In genomic region chr5:112002368-112002767, GRCh38 we compare ENCODE assay signal across 28 cellular contexts.
"Had no signal": no experiment of that assay in that cellular context is flagged by ENCODE, and none has a peak within 500 bp of the region (broad histone marks: within the 10 kb centered on the region; RNA-seq: fewer than 3 reads in every experiment).

No MANE protein-coding gene starts in this region.

- H3K27ac ChIP-seq: sigmoid colon, testis, uterus, VCaP had no signal

- ATAC-seq: activated CD4-positive, CD25-positive, alpha-beta regulatory T cell treated with anti-CD3 and anti-CD28 coated beads, Interleukin-2, amount 50 U/mL, for 24 hours; esophagus mucosa; left colon; stimulated activated naive B cell treated with anti-CD40 and anti-IgM and Interleukin-4, amounts not matched to agents 10 μg/mL and 1 μg/mL and 100 μg/mL, for 72 hours had no signal

- H3K36me3 Mint-ChIP-seq: activated naive CD4-positive, alpha-beta T cell treated with anti-CD3 and anti-CD28 coated beads, Interleukin-2, amount 50 U/mL, for 24 hours; naive B cell; stimulated activated naive B cell treated with anti-CD40 and anti-IgM and Interleukin-4, amounts not matched to agents 10 μg/mL and 1 μg/mL and 100 μg/mL, for 72 hours had no signal

- FAIRE-seq: islet of Langerhans had no signal

- H3K4me3 Mint-ChIP-seq: activated CD4-positive, alpha-beta memory T cell treated with anti-CD3 and anti-CD28 coated beads, Interleukin-2, amount 10 ng/mL, durations not matched to agents 7 days and 5 days; activated CD4-positive, alpha-beta T cell treated with anti-CD3 and anti-CD28 coated beads, Interleukin-2, amount 10 ng/mL, durations not matched to agents 24 days and 14 days; activated naive CD4-positive, alpha-beta T cell treated with anti-CD3 and anti-CD28 coated beads, Interleukin-2, amount 50 U/mL, for 24 hours; naive B cell; neural crest cell; stimulated activated naive B cell treated with anti-CD40 and anti-IgM and Interleukin-4, amounts not matched to agents 10 μg/mL and 1 μg/mL and 100 μg/mL, for 72 hours; T-helper 2 cell treated with Interferon-gamma antibody and Interleukin-4, amounts not matched to agents 5 μg/mL and 100 μg/mL, for 36 hours had no signal

- H3K27me3 Mint-ChIP-seq: activated CD4-positive, alpha-beta memory T cell treated with anti-CD3 and anti-CD28 coated beads, Interleukin-2, amount 10 ng/mL, durations not matched to agents 7 days and 5 days; activated CD4-positive, alpha-beta T cell treated with anti-CD3 and anti-CD28 coated beads, Interleukin-2, amount 10 ng/mL, durations not matched to agents 24 days and 14 days; naive B cell; progenitor cell of endocrine pancreas; stimulated activated naive B cell treated with anti-CD40 and anti-IgM and Interleukin-4, amounts not matched to agents 10 μg/mL and 1 μg/mL and 100 μg/mL, for 72 hours had no signal

- H3K9me3 ChIP-seq: sigmoid colon, testis, uterus had no signal

- H3K36me3 ChIP-seq: sigmoid colon, uterus had no signal

- H3K4me1 Mint-ChIP-seq: activated CD4-positive, alpha-beta memory T cell treated with anti-CD3 and anti-CD28 coated beads, Interleukin-2, amount 10 ng/mL, durations not matched to agents 7 days and 5 days; activated CD4-positive, alpha-beta T cell treated with anti-CD3 and anti-CD28 coated beads, Interleukin-2, amount 10 ng/mL, durations not matched to agents 24 days and 14 days; activated naive CD4-positive, alpha-beta T cell treated with anti-CD3 and anti-CD28 coated beads, Interleukin-2, amount 50 U/mL, for 24 hours; naive B cell; neural crest cell had no signal

- H3K4me3 ChIP-seq: sigmoid colon, testis, uterus had no signal

- H3K27me3 ChIP-seq: sigmoid colon, testis, uterus had no signal

- H3K27ac Mint-ChIP-seq: activated CD4-positive, alpha-beta memory T cell treated with anti-CD3 and anti-CD28 coated beads, Interleukin-2, amount 10 ng/mL, durations not matched to agents 7 days and 5 days; activated CD4-positive, alpha-beta T cell treated with anti-CD3 and anti-CD28 coated beads, Interleukin-2, amount 10 ng/mL, durations not matched to agents 24 days and 14 days; activated naive CD4-positive, alpha-beta T cell treated with anti-CD3 and anti-CD28 coated beads, Interleukin-2, amount 50 U/mL, for 24 hours; naive B cell; progenitor cell of endocrine pancreas; stimulated activated naive B cell treated with anti-CD40 and anti-IgM and Interleukin-4, amounts not matched to agents 10 μg/mL and 1 μg/mL and 100 μg/mL, for 72 hours; T-helper 2 cell treated with Interferon-gamma antibody and Interleukin-4, amounts not matched to agents 5 μg/mL and 100 μg/mL, for 36 hours had no signal

- DNase-seq: activated CD4-positive, alpha-beta memory T cell treated with anti-CD3 and anti-CD28 coated beads, Interleukin-2, amount 10 ng/mL, durations not matched to agents 7 days and 5 days; activated CD4-positive, alpha-beta T cell treated with anti-CD3 and anti-CD28 coated beads, Interleukin-2, amount 10 ng/mL, durations not matched to agents 24 days and 14 days; activated effector memory CD4-positive, alpha-beta T cell treated with anti-CD3 and anti-CD28 coated beads, Interleukin-2, amount 50 U/mL, for 16 hours; activated T-cell treated with anti-CD3 and anti-CD28 coated beads for 4 hours; aorta; central memory CD4-positive, alpha-beta T cell; effector memory CD4-positive, alpha-beta T cell; foreskin melanocyte; glutamatergic neuron; hypothalamus; left colon; naive B cell; retina; sigmoid colon; stimulated activated CD4-positive, alpha-beta T cell treated with anti-CD3 and anti-CD28 coated beads, Interleukin-2, amount 100 ng/mL, for 48 hours; stimulated activated CD8-positive, alpha-beta memory T cell treated with anti-CD3 and anti-CD28 coated beads, Interleukin-4, amount 100 ng/mL, for 48 hours; stimulated activated naive B cell treated with anti-CD40 and anti-IgM and Interleukin-4, amounts not matched to agents 10 μg/mL and 1 μg/mL and 100 μg/mL, for 72 hours; testis; trophoblast cell; uterus had no signal

- H3K9me3 Mint-ChIP-seq: activated CD4-positive, alpha-beta memory T cell treated with anti-CD3 and anti-CD28 coated beads, Interleukin-2, amount 10 ng/mL, durations not matched to agents 7 days and 5 days; activated CD4-positive, alpha-beta T cell treated with anti-CD3 and anti-CD28 coated beads, Interleukin-2, amount 10 ng/mL, durations not matched to agents 24 days and 14 days; naive B cell; neural crest cell; stimulated activated naive B cell treated with anti-CD40 and anti-IgM and Interleukin-4, amounts not matched to agents 10 μg/mL and 1 μg/mL and 100 μg/mL, for 72 hours; T-helper 2 cell treated with Interferon-gamma antibody and Interleukin-4, amounts not matched to agents 5 μg/mL and 100 μg/mL, for 36 hours had no signal

- H3K4me1 ChIP-seq: testis, uterus had no signal
